Comparison of ENCODE assay signal across 10 cellular contexts in the genomic region with DNA sequence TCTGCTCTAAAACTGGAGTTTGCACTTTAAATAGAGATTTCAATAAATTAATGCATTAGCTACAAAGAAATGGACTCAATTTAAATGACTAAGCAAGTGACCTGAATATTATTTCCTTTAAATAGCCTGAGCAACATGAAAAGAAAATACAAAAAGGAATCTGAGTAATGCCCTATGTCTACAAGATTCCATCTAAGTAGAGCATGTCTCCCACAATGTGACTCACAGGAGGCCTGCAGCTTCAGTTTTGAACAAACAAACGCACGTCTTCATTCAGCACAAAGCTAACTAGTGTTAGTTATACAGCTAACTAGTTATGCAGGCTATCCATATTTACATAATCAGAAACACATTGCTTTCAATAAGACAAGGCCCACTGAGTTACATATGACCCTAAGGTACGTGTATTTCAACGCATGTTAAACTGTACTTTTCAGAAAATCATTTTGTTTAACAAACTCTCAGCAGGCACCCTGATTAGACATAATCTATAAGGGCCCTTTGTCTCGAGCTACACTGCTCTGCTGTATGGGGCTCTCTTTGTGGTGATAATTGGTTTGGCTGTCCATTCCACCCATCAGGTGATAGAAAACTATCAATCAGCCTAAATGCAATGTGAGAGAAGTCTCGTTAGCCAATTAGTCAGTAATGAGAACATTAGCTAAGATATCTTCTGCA.
DNase-seq lines count a peak whose midpoint lies in the region; ATAC-seq, FAIRE-seq and TF ChIP-seq lines count a peak whose summit lies in the region.
"Had no signal": no experiment of that assay in that cellular context is flagged by ENCODE, and none has a peak within 500 bp of the region (broad histone marks: within the 10 kb centered on the region; RNA-seq: fewer than 3 reads in every experiment).

No MANE protein-coding gene starts in this region.

- no peaks in the 10 kb centered on the region for H3K9me3 ChIP-seq in mesodermal cell (ENCODE audit: control insufficient read depth, low read length)
- H3K9me3 ChIP-seq: spleen, testis had no signal

- intact Hi-C loops in dorsolateral prefrontal cortex (cut with DNase I): no loop called here

- peak; percentile 50 for FAIRE-seq in bronchial epithelial cell (lab: Jason Lieb, UNC)

- H3K27me3 ChIP-seq in bronchial epithelial cell (ENCODE audit: control insufficient read depth, insufficient read depth, low read length) (no peaks in the 10 kb centered on the region), dorsolateral prefrontal cortex (no peaks in the 10 kb centered on the region)
- H3K27me3 ChIP-seq: spleen, testis had no signal

- H3K36me3 ChIP-seq in bronchial epithelial cell (ENCODE audit: control insufficient read depth, insufficient read depth, low read length) (no peaks in the 10 kb centered on the region), mesodermal cell (ENCODE audit: control insufficient read depth, insufficient read depth, low read length) (no peaks in the 10 kb centered on the region)
- H3K36me3 ChIP-seq: spleen had no signal

- WGBS in mesodermal cell (ENCODE audit: insufficient coverage in 2 of 2), 2 experiments: 71 to 78% methylated on average over 2 to 3 of the region's 6 CpGs

- H3K27ac ChIP-seq in mesodermal cell (ENCODE audit: low read depth, low read length, severe bottlenecking) (peak overlapping the region; percentile 89), dorsolateral prefrontal cortex (peak overlapping the region in 6 of 59 donors; percentile 5 to 30 (median 16))
- H3K27ac ChIP-seq: spleen, testis had no signal

- DNase-seq in COR-L47 (lab: John Stamatoyannopoulos, UW): peak; percentile 23
- DNase-seq in LHCN-M2 (ENCODE audit: low read depth): peak; percentile 76
- peak; percentile 97 for DNase-seq in bronchial epithelial cell (ENCODE audit: low read depth)
- no peak for DNase-seq in mucosa of gallbladder (ENCODE audit: low spot score)
- no peak for DNase-seq in dorsolateral prefrontal cortex
- no peak for DNase-seq in ureter (ENCODE audit: low spot score)
- DNase-seq: spleen, testis had no signal

- H3K4me3 ChIP-seq in bronchial epithelial cell (ENCODE audit: low read depth, low read length) (no peak overlapping the region), mesodermal cell (ENCODE audit: extremely low read depth, insufficient read depth, low read length, poor library complexity, severe bottlenecking) (no peak overlapping the region), dorsolateral prefrontal cortex (no peak overlapping the region)
- H3K4me3 ChIP-seq: spleen, testis had no signal

- TF ChIP-seq CTCF in bronchial epithelial cell (IDR thresholded peaks at IDR 0.05; ENCODE audit: insufficient read depth, low read length, severe bottlenecking): no peak
- TF ChIP-seq CTCF in dorsolateral prefrontal cortex (IDR thresholded peaks at IDR 0.05 in 54 of 56, conservative IDR thresholded peaks at IDR 0.05 in 2 of 56; ENCODE audit: low read depth in 1 of 56, partially characterized antibody in 56 of 56): no peak

- H3K4me1 ChIP-seq in mesodermal cell (ENCODE audit: control insufficient read depth, insufficient read depth, low read length, poor library complexity, severe bottlenecking): peaks cover 36% of the 10 kb centered on the region

- ATAC-seq in HG02973 (IDR thresholded peaks at IDR 0.05; ENCODE audit: unreplicated experiment): no peak

Comparison
In these comparisons a context has a peak if more than half of its experiments do, and no peak if none do; other contexts are left out.
1. DNase-seq: peak in COR-L47 (single experiment), LHCN-M2 (single experiment) and bronchial epithelial cell (single experiment); none in mucosa of gallbladder (single experiment), dorsolateral prefrontal cortex (0 of 10) and ureter (single experiment).